Comparison of ENCODE assay signal across 1 cellular context in the genomic region with DNA sequence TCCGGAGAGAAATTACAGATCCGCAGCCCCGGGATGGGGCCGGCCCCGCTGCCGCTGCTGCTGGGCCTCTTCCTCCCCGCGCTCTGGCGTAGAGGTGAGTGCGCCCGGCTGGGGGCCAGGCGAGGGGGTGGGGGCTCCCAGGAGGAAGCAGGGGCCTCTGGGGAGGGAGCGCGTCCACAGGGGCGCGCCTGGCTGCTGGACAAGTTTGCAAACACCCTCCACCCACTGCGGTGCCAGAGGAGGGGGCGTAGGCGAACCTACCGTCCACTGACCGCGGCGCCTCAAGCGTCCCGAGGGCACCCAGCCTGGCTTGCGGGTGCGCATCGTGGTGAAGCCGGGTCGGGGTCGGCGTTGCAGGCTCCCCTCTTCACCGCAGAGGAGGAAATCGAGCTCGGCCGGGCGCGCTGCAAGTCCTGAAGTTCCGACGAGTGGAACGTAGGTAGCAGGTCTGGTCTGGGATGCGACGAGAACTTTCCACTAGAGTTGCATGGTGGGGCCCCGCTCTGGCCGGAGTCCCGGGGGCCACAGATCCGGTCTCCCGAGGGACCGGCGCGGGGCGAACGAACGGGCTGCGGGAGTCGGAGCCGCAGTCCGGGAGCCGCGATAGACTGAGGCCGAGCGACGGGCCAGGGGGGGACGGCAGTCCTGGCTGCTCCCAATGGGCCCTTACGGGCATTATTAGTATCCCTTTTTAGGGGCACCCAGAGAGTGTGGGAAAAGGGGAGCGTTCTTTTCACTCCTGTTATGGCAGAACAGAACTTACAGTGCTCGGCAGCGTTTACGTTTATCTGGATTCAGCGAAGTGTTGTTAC.
TF ChIP-seq lines count a peak whose summit lies in the region.

No MANE protein-coding gene starts in this region.

TF ChIP-seq in HepG2, 621 proteins besides CTCF, POLR2A, EP300 and RAD21 (continued from another document):
- TF ChIP-seq, protein P1, sequence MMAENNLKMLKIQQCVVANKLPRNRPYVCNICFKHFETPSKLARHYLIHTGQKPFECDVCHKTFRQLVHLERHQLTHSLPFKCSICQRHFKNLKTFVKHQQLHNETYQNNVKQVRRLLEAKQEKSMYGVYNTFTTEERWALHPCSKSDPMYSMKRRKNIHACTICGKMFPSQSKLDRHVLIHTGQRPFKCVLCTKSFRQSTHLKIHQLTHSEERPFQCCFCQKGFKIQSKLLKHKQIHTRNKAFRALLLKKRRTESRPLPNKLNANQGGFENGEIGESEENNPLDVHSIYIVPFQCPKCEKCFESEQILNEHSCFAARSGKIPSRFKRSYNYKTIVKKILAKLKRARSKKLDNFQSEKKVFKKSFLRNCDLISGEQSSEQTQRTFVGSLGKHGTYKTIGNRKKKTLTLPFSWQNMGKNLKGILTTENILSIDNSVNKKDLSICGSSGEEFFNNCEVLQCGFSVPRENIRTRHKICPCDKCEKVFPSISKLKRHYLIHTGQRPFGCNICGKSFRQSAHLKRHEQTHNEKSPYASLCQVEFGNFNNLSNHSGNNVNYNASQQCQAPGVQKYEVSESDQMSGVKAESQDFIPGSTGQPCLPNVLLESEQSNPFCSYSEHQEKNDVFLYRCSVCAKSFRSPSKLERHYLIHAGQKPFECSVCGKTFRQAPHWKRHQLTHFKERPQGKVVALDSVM (CRISPR knock-in tag; IDR thresholded peaks at IDR 0.05): no peak; the same call in 1 of the 2 replicates
- TF ChIP-seq IKZF1 (IDR thresholded peaks at IDR 0.05) (no peak), ZNF230 (CRISPR knock-in tag; IDR thresholded peaks at IDR 0.05) (peak; percentile 78), ASH2L (IDR thresholded peaks at IDR 0.05; ENCODE audit: insufficient read length, low read depth, low read length) (peak; percentile 91), FOXK2 (IDR thresholded peaks at IDR 0.05) (no peak), CHD4 (IDR thresholded peaks at IDR 0.05; ENCODE audit: borderline replicate concordance, low read length) (no peak), CREB1 (IDR thresholded peaks at IDR 0.05) (no peak), CREB1 (CRISPR knock-in tag; IDR thresholded peaks at IDR 0.05) (no peak), ZNF484 (CRISPR knock-in tag; IDR thresholded peaks at IDR 0.05; ENCODE audit: borderline replicate concordance, low read depth) (no peak), ZNF652 (CRISPR knock-in tag; IDR thresholded peaks at IDR 0.05; ENCODE audit: borderline replicate concordance, low read depth) (no peak), ZKSCAN8 (CRISPR knock-in tag; IDR thresholded peaks at IDR 0.05; ENCODE audit: borderline replicate concordance) (no peak), EEA1 (CRISPR knock-in tag; IDR thresholded peaks at IDR 0.05; ENCODE audit: borderline replicate concordance) (peak; percentile 97), PPARG (CRISPR knock-in tag; conservative IDR thresholded peaks at IDR 0.05) (no peak; the same call in 1 of the 2 replicates), ZNF274 (CRISPR knock-in tag; IDR thresholded peaks at IDR 0.05) (no peak; the same call in none of the 2 replicates), FOSL1 (CRISPR knock-in tag; IDR thresholded peaks at IDR 0.05; ENCODE audit: borderline replicate concordance) (no peak), CC2D1A (CRISPR knock-in tag; IDR thresholded peaks at IDR 0.05) (no peak)
- TF ChIP-seq, protein P2, sequence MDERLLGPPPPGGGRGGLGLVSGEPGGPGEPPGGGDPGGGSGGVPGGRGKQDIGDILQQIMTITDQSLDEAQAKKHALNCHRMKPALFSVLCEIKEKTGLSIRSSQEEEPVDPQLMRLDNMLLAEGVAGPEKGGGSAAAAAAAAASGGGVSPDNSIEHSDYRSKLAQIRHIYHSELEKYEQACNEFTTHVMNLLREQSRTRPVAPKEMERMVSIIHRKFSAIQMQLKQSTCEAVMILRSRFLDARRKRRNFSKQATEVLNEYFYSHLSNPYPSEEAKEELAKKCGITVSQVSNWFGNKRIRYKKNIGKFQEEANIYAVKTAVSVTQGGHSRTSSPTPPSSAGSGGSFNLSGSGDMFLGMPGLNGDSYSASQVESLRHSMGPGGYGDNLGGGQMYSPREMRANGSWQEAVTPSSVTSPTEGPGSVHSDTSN (CRISPR knock-in tag; IDR thresholded peaks at IDR 0.05): no peak
- TF ChIP-seq, protein P3, sequence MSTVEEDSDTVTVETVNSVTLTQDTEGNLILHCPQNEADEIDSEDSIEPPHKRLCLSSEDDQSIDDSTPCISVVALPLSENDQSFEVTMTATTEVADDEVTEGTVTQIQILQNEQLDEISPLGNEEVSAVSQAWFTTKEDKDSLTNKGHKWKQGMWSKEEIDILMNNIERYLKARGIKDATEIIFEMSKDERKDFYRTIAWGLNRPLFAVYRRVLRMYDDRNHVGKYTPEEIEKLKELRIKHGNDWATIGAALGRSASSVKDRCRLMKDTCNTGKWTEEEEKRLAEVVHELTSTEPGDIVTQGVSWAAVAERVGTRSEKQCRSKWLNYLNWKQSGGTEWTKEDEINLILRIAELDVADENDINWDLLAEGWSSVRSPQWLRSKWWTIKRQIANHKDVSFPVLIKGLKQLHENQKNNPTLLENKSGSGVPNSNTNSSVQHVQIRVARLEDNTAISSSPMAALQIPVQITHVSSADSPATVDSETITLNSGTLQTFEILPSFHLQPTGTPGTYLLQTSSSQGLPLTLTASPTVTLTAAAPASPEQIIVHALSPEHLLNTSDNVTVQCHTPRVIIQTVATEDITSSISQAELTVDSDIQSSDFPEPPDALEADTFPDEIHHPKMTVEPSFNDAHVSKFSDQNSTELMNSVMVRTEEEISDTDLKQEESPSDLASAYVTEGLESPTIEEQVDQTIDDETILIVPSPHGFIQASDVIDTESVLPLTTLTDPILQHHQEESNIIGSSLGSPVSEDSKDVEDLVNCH (CRISPR knock-in tag; IDR thresholded peaks at IDR 0.05): no peak
- TF ChIP-seq, protein P4, sequence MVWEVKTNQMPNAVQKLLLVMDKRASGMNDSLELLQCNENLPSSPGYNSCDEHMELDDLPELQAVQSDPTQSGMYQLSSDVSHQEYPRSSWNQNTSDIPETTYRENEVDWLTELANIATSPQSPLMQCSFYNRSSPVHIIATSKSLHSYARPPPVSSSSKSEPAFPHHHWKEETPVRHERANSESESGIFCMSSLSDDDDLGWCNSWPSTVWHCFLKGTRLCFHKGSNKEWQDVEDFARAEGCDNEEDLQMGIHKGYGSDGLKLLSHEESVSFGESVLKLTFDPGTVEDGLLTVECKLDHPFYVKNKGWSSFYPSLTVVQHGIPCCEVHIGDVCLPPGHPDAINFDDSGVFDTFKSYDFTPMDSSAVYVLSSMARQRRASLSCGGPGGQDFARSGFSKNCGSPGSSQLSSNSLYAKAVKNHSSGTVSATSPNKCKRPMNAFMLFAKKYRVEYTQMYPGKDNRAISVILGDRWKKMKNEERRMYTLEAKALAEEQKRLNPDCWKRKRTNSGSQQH (CRISPR knock-in tag; IDR thresholded peaks at IDR 0.05; ENCODE audit: low read depth): no peak; the same call in 1 of the 2 replicates
- TF ChIP-seq, protein P5, sequence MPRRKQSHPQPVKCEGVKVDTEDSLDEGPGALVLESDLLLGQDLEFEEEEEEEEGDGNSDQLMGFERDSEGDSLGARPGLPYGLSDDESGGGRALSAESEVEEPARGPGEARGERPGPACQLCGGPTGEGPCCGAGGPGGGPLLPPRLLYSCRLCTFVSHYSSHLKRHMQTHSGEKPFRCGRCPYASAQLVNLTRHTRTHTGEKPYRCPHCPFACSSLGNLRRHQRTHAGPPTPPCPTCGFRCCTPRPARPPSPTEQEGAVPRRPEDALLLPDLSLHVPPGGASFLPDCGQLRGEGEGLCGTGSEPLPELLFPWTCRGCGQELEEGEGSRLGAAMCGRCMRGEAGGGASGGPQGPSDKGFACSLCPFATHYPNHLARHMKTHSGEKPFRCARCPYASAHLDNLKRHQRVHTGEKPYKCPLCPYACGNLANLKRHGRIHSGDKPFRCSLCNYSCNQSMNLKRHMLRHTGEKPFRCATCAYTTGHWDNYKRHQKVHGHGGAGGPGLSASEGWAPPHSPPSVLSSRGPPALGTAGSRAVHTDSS (CRISPR knock-in tag; conservative IDR thresholded peaks at IDR 0.05): no peak
- TF ChIP-seq, protein P6, sequence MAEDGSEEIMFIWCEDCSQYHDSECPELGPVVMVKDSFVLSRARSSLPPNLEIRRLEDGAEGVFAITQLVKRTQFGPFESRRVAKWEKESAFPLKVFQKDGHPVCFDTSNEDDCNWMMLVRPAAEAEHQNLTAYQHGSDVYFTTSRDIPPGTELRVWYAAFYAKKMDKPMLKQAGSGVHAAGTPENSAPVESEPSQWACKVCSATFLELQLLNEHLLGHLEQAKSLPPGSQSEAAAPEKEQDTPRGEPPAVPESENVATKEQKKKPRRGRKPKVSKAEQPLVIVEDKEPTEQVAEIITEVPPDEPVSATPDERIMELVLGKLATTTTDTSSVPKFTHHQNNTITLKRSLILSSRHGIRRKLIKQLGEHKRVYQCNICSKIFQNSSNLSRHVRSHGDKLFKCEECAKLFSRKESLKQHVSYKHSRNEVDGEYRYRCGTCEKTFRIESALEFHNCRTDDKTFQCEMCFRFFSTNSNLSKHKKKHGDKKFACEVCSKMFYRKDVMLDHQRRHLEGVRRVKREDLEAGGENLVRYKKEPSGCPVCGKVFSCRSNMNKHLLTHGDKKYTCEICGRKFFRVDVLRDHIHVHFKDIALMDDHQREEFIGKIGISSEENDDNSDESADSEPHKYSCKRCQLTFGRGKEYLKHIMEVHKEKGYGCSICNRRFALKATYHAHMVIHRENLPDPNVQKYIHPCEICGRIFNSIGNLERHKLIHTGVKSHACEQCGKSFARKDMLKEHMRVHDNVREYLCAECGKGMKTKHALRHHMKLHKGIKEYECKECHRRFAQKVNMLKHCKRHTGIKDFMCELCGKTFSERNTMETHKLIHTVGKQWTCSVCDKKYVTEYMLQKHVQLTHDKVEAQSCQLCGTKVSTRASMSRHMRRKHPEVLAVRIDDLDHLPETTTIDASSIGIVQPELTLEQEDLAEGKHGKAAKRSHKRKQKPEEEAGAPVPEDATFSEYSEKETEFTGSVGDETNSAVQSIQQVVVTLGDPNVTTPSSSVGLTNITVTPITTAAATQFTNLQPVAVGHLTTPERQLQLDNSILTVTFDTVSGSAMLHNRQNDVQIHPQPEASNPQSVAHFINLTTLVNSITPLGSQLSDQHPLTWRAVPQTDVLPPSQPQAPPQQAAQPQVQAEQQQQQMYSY (CRISPR knock-in tag; IDR thresholded peaks at IDR 0.05): no peak
- TF ChIP-seq, protein P7, sequence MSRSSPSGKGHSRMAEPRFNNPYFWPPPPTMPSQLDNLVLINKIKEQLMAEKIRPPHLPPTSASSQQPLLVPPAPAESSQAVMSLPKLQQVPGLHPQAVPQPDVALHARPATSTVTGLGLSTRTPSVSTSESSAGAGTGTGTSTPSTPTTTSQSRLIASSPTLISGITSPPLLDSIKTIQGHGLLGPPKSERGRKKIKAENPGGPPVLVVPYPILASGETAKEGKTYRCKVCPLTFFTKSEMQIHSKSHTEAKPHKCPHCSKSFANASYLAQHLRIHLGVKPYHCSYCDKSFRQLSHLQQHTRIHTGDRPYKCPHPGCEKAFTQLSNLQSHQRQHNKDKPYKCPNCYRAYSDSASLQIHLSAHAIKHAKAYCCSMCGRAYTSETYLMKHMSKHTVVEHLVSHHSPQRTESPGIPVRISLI (CRISPR knock-in tag; IDR thresholded peaks at IDR 0.05; ENCODE audit: borderline replicate concordance): no peak; the same call in 1 of the 2 replicates
- TF ChIP-seq, protein P8, sequence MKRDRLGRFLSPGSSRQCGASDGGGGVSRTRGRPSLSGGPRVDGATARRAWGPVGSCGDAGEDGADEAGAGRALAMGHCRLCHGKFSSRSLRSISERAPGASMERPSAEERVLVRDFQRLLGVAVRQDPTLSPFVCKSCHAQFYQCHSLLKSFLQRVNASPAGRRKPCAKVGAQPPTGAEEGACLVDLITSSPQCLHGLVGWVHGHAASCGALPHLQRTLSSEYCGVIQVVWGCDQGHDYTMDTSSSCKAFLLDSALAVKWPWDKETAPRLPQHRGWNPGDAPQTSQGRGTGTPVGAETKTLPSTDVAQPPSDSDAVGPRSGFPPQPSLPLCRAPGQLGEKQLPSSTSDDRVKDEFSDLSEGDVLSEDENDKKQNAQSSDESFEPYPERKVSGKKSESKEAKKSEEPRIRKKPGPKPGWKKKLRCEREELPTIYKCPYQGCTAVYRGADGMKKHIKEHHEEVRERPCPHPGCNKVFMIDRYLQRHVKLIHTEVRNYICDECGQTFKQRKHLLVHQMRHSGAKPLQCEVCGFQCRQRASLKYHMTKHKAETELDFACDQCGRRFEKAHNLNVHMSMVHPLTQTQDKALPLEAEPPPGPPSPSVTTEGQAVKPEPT (CRISPR knock-in tag; IDR thresholded peaks at IDR 0.05; ENCODE audit: low read depth): no peak
TF ChIP-seq in HepG2: peak in this region for 229.
